Comparison of ENCODE assay signal across 3 cellular contexts in the genomic region with DNA sequence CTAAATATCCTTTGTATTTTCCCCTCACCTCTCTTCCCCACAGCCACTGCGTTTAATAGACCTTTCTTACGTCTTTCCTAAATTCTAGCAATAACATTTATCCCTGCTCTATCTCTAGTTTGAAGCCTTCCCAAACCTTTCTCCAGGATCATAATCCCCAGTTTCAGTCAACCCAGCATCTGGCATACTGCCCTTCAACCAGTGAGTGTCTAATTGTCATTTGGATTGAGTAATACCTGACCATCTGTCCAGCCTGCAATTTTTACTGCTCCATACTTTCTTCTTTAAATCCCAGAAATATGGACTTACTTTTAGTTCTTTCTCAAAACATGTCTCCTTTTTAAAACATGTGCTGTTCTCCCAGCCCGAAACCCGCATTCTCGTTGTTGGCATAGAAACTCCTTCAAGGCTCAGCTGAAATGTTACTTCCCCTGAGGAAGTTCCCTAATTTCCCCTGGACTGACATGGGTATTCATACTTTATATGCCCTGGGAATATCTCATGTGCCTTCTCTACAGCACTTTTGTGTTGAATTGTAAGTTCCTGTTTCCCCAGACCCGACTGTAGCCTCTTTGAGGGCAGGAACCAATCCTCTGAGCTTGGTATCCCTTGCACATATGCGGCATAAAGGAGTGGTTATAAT.
A peak's percentile ranks its signal among the peaks of the same experiment; 100 is the strongest.
TF ChIP-seq lines count a peak whose summit lies in the region.

No MANE protein-coding gene starts in this region.

TF ChIP-seq in liver, 16 proteins besides CTCF, POLR2A, EP300 and RAD21:
- TF ChIP-seq, protein P1, sequence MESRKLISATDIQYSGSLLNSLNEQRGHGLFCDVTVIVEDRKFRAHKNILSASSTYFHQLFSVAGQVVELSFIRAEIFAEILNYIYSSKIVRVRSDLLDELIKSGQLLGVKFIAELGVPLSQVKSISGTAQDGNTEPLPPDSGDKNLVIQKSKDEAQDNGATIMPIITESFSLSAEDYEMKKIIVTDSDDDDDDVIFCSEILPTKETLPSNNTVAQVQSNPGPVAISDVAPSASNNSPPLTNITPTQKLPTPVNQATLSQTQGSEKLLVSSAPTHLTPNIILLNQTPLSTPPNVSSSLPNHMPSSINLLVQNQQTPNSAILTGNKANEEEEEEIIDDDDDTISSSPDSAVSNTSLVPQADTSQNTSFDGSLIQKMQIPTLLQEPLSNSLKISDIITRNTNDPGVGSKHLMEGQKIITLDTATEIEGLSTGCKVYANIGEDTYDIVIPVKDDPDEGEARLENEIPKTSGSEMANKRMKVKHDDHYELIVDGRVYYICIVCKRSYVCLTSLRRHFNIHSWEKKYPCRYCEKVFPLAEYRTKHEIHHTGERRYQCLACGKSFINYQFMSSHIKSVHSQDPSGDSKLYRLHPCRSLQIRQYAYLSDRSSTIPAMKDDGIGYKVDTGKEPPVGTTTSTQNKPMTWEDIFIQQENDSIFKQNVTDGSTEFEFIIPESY (IDR thresholded peaks at IDR 0.05), result no peak
- TF ChIP-seq, protein P2, sequence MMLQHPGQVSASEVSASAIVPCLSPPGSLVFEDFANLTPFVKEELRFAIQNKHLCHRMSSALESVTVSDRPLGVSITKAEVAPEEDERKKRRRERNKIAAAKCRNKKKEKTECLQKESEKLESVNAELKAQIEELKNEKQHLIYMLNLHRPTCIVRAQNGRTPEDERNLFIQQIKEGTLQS (IDR thresholded peaks at IDR 0.05), result no peak
- TF ChIP-seq RXRA (IDR thresholded peaks at IDR 0.05), result peak; percentile 26 to 71
- no peak for TF ChIP-seq FOXA2 (IDR thresholded peaks at IDR 0.05)
- TF ChIP-seq, protein P3, sequence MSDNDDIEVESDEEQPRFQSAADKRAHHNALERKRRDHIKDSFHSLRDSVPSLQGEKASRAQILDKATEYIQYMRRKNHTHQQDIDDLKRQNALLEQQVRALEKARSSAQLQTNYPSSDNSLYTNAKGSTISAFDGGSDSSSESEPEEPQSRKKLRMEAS (IDR thresholded peaks at IDR 0.05), result peak; percentile 21

TF ChIP-seq in HepG2, 621 proteins besides CTCF, POLR2A, EP300 and RAD21:
- TF ChIP-seq ZKSCAN5 (CRISPR knock-in tag; IDR thresholded peaks at IDR 0.05) (no peak), ELF4 (CRISPR knock-in tag; IDR thresholded peaks at IDR 0.05; ENCODE audit: borderline replicate concordance) (no peak), ZNF777 (CRISPR knock-in tag; IDR thresholded peaks at IDR 0.05) (no peak), REXO4 (CRISPR knock-in tag; IDR thresholded peaks at IDR 0.05; ENCODE audit: borderline replicate concordance) (no peak)
- TF ChIP-seq, protein P4, sequence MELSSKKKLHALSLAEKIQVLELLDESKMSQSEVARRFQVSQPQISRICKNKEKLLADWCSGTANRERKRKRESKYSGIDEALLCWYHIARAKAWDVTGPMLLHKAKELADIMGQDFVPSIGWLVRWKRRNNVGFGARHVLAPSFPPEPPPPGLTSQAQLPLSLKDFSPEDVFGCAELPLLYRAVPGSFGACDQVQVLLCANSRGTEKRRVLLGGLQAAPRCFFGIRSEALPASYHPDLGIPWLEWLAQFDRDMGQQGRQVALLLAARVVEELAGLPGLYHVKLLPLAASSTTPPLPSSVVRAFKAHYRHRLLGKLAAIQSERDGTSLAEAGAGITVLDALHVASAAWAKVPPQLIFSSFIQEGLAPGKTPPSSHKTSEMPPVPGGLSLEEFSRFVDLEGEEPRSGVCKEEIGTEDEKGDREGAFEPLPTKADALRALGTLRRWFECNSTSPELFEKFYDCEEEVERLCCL (CRISPR knock-in tag; IDR thresholded peaks at IDR 0.05; ENCODE audit: borderline replicate concordance), result no peak
- TF ChIP-seq, protein P5, sequence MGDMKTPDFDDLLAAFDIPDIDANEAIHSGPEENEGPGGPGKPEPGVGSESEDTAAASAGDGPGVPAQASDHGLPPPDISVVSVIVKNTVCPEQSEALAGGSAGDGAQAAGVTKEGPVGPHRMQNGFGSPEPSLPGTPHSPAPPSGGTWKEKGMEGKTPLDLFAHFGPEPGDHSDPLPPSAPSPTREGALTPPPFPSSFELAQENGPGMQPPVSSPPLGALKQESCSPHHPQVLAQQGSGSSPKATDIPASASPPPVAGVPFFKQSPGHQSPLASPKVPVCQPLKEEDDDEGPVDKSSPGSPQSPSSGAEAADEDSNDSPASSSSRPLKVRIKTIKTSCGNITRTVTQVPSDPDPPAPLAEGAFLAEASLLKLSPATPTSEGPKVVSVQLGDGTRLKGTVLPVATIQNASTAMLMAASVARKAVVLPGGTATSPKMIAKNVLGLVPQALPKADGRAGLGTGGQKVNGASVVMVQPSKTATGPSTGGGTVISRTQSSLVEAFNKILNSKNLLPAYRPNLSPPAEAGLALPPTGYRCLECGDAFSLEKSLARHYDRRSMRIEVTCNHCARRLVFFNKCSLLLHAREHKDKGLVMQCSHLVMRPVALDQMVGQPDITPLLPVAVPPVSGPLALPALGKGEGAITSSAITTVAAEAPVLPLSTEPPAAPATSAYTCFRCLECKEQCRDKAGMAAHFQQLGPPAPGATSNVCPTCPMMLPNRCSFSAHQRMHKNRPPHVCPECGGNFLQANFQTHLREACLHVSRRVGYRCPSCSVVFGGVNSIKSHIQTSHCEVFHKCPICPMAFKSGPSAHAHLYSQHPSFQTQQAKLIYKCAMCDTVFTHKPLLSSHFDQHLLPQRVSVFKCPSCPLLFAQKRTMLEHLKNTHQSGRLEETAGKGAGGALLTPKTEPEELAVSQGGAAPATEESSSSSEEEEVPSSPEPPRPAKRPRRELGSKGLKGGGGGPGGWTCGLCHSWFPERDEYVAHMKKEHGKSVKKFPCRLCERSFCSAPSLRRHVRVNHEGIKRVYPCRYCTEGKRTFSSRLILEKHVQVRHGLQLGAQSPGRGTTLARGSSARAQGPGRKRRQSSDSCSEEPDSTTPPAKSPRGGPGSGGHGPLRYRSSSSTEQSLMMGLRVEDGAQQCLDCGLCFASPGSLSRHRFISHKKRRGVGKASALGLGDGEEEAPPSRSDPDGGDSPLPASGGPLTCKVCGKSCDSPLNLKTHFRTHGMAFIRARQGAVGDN (CRISPR knock-in tag; IDR thresholded peaks at IDR 0.05), result no peak
- TF ChIP-seq, protein P6, sequence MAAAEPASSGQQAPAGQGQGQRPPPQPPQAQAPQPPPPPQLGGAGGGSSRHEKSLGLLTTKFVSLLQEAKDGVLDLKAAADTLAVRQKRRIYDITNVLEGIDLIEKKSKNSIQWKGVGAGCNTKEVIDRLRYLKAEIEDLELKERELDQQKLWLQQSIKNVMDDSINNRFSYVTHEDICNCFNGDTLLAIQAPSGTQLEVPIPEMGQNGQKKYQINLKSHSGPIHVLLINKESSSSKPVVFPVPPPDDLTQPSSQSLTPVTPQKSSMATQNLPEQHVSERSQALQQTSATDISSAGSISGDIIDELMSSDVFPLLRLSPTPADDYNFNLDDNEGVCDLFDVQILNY (CRISPR knock-in tag; conservative IDR thresholded peaks at IDR 0.05), result no peak
- TF ChIP-seq, protein P7, sequence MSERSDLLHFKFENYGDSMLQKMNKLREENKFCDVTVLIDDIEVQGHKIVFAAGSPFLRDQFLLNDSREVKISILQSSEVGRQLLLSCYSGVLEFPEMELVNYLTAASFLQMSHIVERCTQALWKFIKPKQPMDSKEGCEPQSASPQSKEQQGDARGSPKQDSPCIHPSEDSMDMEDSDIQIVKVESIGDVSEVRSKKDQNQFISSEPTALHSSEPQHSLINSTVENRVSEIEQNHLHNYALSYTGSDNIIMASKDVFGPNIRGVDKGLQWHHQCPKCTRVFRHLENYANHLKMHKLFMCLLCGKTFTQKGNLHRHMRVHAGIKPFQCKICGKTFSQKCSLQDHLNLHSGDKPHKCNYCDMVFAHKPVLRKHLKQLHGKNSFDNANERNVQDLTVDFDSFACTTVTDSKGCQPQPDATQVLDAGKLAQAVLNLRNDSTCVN (CRISPR knock-in tag; IDR thresholded peaks at IDR 0.05; ENCODE audit: borderline replicate concordance), result no peak
TF ChIP-seq in HepG2: peak in this region for 0.

TF ChIP-seq in H1, 55 proteins besides CTCF, POLR2A, EP300 and RAD21:
- no peak for TF ChIP-seq SAP30 (IDR thresholded peaks at IDR 0.05; ENCODE audit: insufficient read depth, insufficient replicate concordance, low read length)
- TF ChIP-seq RXRA (IDR thresholded peaks at IDR 0.05; ENCODE audit: insufficient read depth, low read depth, low read length), result no peak
- no peak for TF ChIP-seq EZH2 (IDR thresholded peaks at IDR 0.05; ENCODE audit: low read depth, low read length, severe bottlenecking)
- no peak for TF ChIP-seq CHD2 (IDR thresholded peaks at IDR 0.05; ENCODE audit: low read length)
- no peak for TF ChIP-seq MAFK (IDR thresholded peaks at IDR 0.05; ENCODE audit: low read depth, low read length)
